In genomic region chr20:6636209-6637159, GRCh38 we compare ENCODE assay signal across 8 cellular contexts.
DNase-seq lines count a peak whose midpoint lies in the region; ATAC-seq and TF ChIP-seq lines count a peak whose summit lies in the region.

No MANE protein-coding gene starts in this region.

- no peaks in the 10 kb centered on the region for H3K9me3 ChIP-seq in GM23248 (ENCODE audit: low read depth)
- H3K9me3 ChIP-seq in lower lobe of right lung = no peaks in the 10 kb centered on the region

- no peak overlapping the region for H3K27ac Mint-ChIP-seq in activated T-helper 17 cell treated with anti-CD3 and anti-CD28 coated beads, Interleukin-2, amount 50 U/mL, for 72 hours

- H4K20me1 ChIP-seq in GM23248 (ENCODE audit: insufficient read depth) = no peaks in the 10 kb centered on the region

- H2AFZ ChIP-seq in GM23248 = no peak overlapping the region

- H3K36me3 Mint-ChIP-seq in activated T-helper 17 cell treated with anti-CD3 and anti-CD28 coated beads, Interleukin-2, amount 50 U/mL, for 72 hours (ENCODE audit: low read depth) = no peaks in the 10 kb centered on the region

- H3K27ac ChIP-seq in GM23248 (no peak overlapping the region), lower lobe of right lung (no peak overlapping the region)

- no peaks in the 10 kb centered on the region for H3K9me2 ChIP-seq in GM23248 (ENCODE audit: insufficient read depth)

- intact Hi-C loops in lower lobe of right lung (cut with DNase I) = no loop called here

- TF ChIP-seq CTCF in choroid plexus epithelial cell (conservative IDR thresholded peaks at IDR 0.05; ENCODE audit: low read depth, low read length) (peak; percentile 81), lower lobe of right lung (IDR thresholded peaks at IDR 0.05) (peak; percentile 50)

- no peaks in the 10 kb centered on the region for H3K4me1 Mint-ChIP-seq in activated T-helper 17 cell treated with anti-CD3 and anti-CD28 coated beads, Interleukin-2, amount 50 U/mL, for 72 hours

- WGBS in GM23248 (ENCODE audit: low coverage in 1 of 2, low lambda C conversion rate in 2 of 2, missing lambda C conversion rate in 2 of 2), 2 experiments = 5 to 6% methylated on average over 8 of the region's 8 CpGs

- no peaks in the 10 kb centered on the region for H3F3A ChIP-seq in GM23248 (ENCODE audit: insufficient read depth)

- peak; percentile 56 for DNase-seq in ACHN
- peak; percentile 80 for DNase-seq in GM23248
- DNase-seq in NCI-H748 (lab: John Stamatoyannopoulos, UW; ENCODE audit: unreplicated experiment) = peak; percentile 76
- DNase-seq in choroid plexus epithelial cell (ENCODE audit: low read depth) = peak; percentile 92
- no peak for DNase-seq in lower lobe of right lung
- DNase-seq in T-helper 2 cell = no peak

- no peaks in the 10 kb centered on the region for H3K79me2 ChIP-seq in GM23248 (ENCODE audit: insufficient read depth)

- ATAC-seq in lower lobe of right lung (peak; percentile 84 to 96), GM21786 (IDR thresholded peaks at IDR 0.05; ENCODE audit: unreplicated experiment) (no peak)
- no peak for ATAC-seq in activated T-helper 17 cell treated with anti-CD3 and anti-CD28 coated beads, Interleukin-2, amount 50 U/mL, for 72 hours (replicated peaks)

- H3K27me3 Mint-ChIP-seq in activated T-helper 17 cell treated with anti-CD3 and anti-CD28 coated beads, Interleukin-2, amount 50 U/mL, for 72 hours = no peaks in the 10 kb centered on the region

- H3K9me3 Mint-ChIP-seq in activated T-helper 17 cell treated with anti-CD3 and anti-CD28 coated beads, Interleukin-2, amount 50 U/mL, for 72 hours = peaks cover 10% of the 10 kb centered on the region

- H3K4me1 ChIP-seq in GM23248 (ENCODE audit: insufficient read depth) (peaks cover 5% of the 10 kb centered on the region; the same call in 1 of the 2 replicates), lower lobe of right lung (peaks cover 10% of the 10 kb centered on the region)

- H3K4me2 ChIP-seq in GM23248 (ENCODE audit: unreplicated experiment) = peak overlapping the region; percentile 28

- in situ Hi-C loops in ACHN (cut with HindIII; ENCODE audit: low pct_ligation_motif_present, low pct_unique_long_range_greater_than_20kb, low sequenced_read_pairs) (no loop called here), GM23248 (cut with MboI) (no loop called here)

- H3K27me3 ChIP-seq in GM23248 (replicated peaks; ENCODE audit: insufficient read depth) (peaks cover 28% of the 10 kb centered on the region), lower lobe of right lung (ENCODE audit: low read depth) (no peaks in the 10 kb centered on the region)

- H3K4me3 ChIP-seq in GM23248 (no peak overlapping the region), choroid plexus epithelial cell (ENCODE audit: low read depth, low read length) (no peak overlapping the region), lower lobe of right lung (no peak overlapping the region)

- H3K36me3 ChIP-seq in GM23248 (ENCODE audit: low read depth) (no peaks in the 10 kb centered on the region), lower lobe of right lung (no peaks in the 10 kb centered on the region)

- no peak overlapping the region for H3K4me3 Mint-ChIP-seq in activated T-helper 17 cell treated with anti-CD3 and anti-CD28 coated beads, Interleukin-2, amount 50 U/mL, for 72 hours

- H3K9ac ChIP-seq in GM23248 = no peak overlapping the region

Comparison
In these comparisons a context has a peak if more than half of its experiments do, and no peak if none do; other contexts are left out.
1. DNase-seq: peak in ACHN (single experiment), GM23248 (single experiment), NCI-H748 (single experiment) and choroid plexus epithelial cell (single experiment); none in lower lobe of right lung (single experiment) and T-helper 2 cell (0 of 5).
2. ATAC-seq: peak in lower lobe of right lung (2 of 2); none in activated T-helper 17 cell treated with anti-CD3 and anti-CD28 coated beads, Interleukin-2, amount 50 U/mL, for 72 hours (single experiment) and GM21786 (single experiment).